Comparison of ENCODE assay signal across 33 cellular contexts in genomic region chr3:16784958-16785357, GRCh38.
"Had no signal": no experiment of that assay in that cellular context is flagged by ENCODE, and none has a peak within 500 bp of the region (broad histone marks: within the 10 kb centered on the region; RNA-seq: fewer than 3 reads in every experiment).

No MANE protein-coding gene starts in this region.

- H3K27me3 ChIP-seq: adrenal gland, body of pancreas, brain microvascular endothelial cell, breast epithelium, cardiac muscle cell had no signal

- DNase-seq: activated effector memory CD4-positive, alpha-beta T cell treated with anti-CD3 and anti-CD28 coated beads, Interleukin-2, amount 50 U/mL, for 16 hours; activated effector memory CD4-positive, alpha-beta T cell treated with Interleukin-2 at 50 U/mL for 16 hours; activated gamma-delta T cell; activated gamma-delta T cell treated with Interleukin-2 at 50 U/mL for 16 hours; activated naive CD4-positive, alpha-beta T cell; activated naive CD4-positive, alpha-beta T cell treated with anti-CD3 and anti-CD28 coated beads for 36 hours; activated naive CD4-positive, alpha-beta T cell treated with anti-CD3 and anti-CD28 coated beads, Interleukin-2, amount 10 ng/mL, durations not matched to agents 7 days and 5 days; activated naive CD4-positive, alpha-beta T cell treated with anti-CD3 and anti-CD28 coated beads, Interleukin-2, amount 50 U/mL, for 16 hours; activated naive CD4-positive, alpha-beta T cell treated with Interleukin-2 at 50 U/mL for 16 hours; activated naive CD8-positive, alpha-beta T cell treated with anti-CD3 and anti-CD28 coated beads for 36 hours; activated naive CD8-positive, alpha-beta T cell treated with anti-CD3 and anti-CD28 coated beads, Interleukin-2, amount 10 ng/mL, durations not matched to agents 7 days and 5 days; activated naive CD8-positive, alpha-beta T cell treated with anti-CD3 and anti-CD28 coated beads, Interleukin-2, amount 50 U/mL, for 24 hours; activated T-cell treated with anti-CD3 and anti-CD28 coated beads, Interleukin-2, amount 50 U/mL, for 1 hour; activated T-cell treated with anti-CD3 and anti-CD28 coated beads, Interleukin-2, amount 50 U/mL, for 24 hours; activated T-cell treated with anti-CD3 and anti-CD28 coated beads, Interleukin-2, amount 50 U/mL, for 4 hours; activated T-cell treated with anti-CD3 and anti-CD28 coated beads, Interleukin-2, amount 50 U/mL, for 48 hours; activated T-cell treated with anti-CD3 and anti-CD28 coated beads, Interleukin-2, amount 50 U/mL, for 72 hours; adrenal gland; amniotic stem cell; amygdala; anterior cingulate cortex; aorta; body of pancreas; brain microvascular endothelial cell; caudate nucleus; central memory CD4-positive, alpha-beta T cell; cerebellar nuclear complex had no signal

- ATAC-seq: activated naive CD4-positive, alpha-beta T cell treated with anti-CD3 and anti-CD28 coated beads, Interleukin-2, amount 50 U/mL, for 72 hours; activated naive CD8-positive, alpha-beta T cell treated with anti-CD3 and anti-CD28 coated beads, Interleukin-2, amount 50 U/mL, for 24 hours; activated T-cell treated with anti-CD3 and anti-CD28 coated beads, Interleukin-2, amount 50 U/mL, for 4 hours; activated T-cell treated with anti-CD3 and anti-CD28 coated beads, Interleukin-2, amount 50 U/mL, for 72 hours; activated T-helper 17 cell treated with anti-CD3 and anti-CD28 coated beads, Interleukin-2, amount 50 U/mL, for 72 hours; body of pancreas had no signal

- H3K36me3 ChIP-seq: adrenal gland, brain microvascular endothelial cell, breast epithelium, cardiac muscle cell had no signal

- H3K4me1 ChIP-seq: adrenal gland, body of pancreas, breast epithelium had no signal

- H3K27ac ChIP-seq: adrenal gland, body of pancreas, brain microvascular endothelial cell, breast epithelium, cardiac muscle cell had no signal

- H3K4me3 ChIP-seq: adrenal gland, body of pancreas, breast epithelium, cardiac muscle cell had no signal

- H3K9me3 ChIP-seq: adrenal gland, body of pancreas, breast epithelium had no signal

- FAIRE-seq: astrocyte, bronchial epithelial cell had no signal
